ENCODE assay signal across 1 cellular context in the genomic region with DNA sequence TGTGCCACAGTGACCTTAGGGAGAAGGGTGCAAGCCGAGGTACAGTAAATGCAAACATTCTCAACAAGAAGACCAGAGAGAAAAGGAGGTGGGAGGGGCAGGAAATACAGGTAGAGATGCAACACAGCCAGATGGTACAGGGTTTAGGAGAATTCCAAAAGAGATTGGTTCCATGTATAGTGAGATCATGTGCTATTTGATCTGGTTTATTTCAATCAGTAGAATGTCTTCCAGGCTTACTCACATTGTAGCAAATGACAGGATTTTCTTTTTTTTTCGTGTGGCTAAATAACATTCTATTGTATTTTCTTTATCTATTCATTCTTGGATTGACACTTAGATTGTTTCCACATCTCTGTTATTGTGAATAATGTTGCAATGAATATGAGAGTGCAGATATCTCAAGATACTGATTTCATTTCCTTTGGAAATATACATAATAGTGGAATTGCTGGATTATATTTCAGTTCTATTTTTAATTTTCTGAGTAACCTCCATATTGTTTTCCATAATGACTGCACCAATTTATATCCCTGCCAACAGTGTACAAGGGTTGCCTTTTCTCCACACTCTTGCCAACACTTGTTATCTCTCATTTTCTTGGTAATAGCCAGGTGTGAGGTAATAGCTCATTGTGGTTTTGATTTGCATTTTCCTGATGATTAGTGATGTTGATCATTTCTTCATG.
TF ChIP-seq lines count a peak whose summit lies in the region.

No MANE protein-coding gene starts in this region.

TF ChIP-seq in SK-N-SH treated with all-trans-retinoic acid at 6 μM for 48 hours, 23 proteins besides CTCF, POLR2A, EP300 and RAD21 (continued from another document):
- TF ChIP-seq, protein P1, sequence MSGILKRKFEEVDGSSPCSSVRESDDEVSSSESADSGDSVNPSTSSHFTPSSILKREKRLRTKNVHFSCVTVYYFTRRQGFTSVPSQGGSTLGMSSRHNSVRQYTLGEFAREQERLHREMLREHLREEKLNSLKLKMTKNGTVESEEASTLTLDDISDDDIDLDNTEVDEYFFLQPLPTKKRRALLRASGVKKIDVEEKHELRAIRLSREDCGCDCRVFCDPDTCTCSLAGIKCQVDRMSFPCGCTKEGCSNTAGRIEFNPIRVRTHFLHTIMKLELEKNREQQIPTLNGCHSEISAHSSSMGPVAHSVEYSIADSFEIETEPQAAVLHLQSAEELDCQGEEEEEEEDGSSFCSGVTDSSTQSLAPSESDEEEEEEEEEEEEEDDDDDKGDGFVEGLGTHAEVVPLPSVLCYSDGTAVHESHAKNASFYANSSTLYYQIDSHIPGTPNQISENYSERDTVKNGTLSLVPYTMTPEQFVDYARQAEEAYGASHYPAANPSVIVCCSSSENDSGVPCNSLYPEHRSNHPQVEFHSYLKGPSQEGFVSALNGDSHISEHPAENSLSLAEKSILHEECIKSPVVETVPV (CRISPR knock-in tag; IDR thresholded peaks at IDR 0.05): no peak
- TF ChIP-seq ZNF8 (CRISPR knock-in tag; IDR thresholded peaks at IDR 0.05): no peak
- TF ChIP-seq ESRRG (CRISPR knock-in tag; IDR thresholded peaks at IDR 0.05): no peak
- TF ChIP-seq PPARA (CRISPR knock-in tag; IDR thresholded peaks at IDR 0.05; ENCODE audit: borderline replicate concordance): no peak
- TF ChIP-seq GLIS3 (CRISPR knock-in tag; IDR thresholded peaks at IDR 0.05): no peak
- no peak for TF ChIP-seq ZFP30 (CRISPR knock-in tag; IDR thresholded peaks at IDR 0.05)
- no peak for TF ChIP-seq ISL1 (CRISPR knock-in tag; IDR thresholded peaks at IDR 0.05)
- TF ChIP-seq ZC3H10 (CRISPR knock-in tag; IDR thresholded peaks at IDR 0.05): no peak
- TF ChIP-seq, protein P2, sequence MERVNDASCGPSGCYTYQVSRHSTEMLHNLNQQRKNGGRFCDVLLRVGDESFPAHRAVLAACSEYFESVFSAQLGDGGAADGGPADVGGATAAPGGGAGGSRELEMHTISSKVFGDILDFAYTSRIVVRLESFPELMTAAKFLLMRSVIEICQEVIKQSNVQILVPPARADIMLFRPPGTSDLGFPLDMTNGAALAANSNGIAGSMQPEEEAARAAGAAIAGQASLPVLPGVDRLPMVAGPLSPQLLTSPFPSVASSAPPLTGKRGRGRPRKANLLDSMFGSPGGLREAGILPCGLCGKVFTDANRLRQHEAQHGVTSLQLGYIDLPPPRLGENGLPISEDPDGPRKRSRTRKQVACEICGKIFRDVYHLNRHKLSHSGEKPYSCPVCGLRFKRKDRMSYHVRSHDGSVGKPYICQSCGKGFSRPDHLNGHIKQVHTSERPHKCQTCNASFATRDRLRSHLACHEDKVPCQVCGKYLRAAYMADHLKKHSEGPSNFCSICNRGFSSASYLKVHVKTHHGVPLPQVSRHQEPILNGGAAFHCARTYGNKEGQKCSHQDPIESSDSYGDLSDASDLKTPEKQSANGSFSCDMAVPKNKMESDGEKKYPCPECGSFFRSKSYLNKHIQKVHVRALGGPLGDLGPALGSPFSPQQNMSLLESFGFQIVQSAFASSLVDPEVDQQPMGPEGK (CRISPR knock-in tag; IDR thresholded peaks at IDR 0.05; ENCODE audit: borderline replicate concordance): no peak
- no peak for TF ChIP-seq OSR1 (CRISPR knock-in tag; IDR thresholded peaks at IDR 0.05)
